ENCODE assay signal across 1 cellular context in the genomic region with DNA sequence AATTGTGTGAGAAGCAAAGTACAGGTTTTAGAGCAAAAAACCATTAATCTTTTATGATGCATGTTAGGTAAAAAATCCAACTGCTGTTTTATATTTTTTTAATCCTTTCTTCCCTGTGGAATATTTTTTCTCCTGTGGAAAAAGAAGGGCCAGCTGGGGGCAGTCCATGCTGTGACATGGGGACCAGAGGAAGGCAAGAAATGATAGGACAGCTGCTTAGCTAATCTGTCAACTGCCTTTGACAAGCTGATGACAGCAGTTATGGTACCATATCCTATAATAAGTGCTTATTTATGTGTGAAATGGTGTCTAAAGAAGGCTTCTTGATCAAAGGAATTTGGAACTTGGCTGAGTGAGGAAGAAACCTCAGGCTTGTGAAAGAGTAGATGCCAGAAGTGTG.
TF ChIP-seq lines count a peak whose summit lies in the region.

No MANE protein-coding gene starts in this region.

TF ChIP-seq in GM23338, 12 proteins besides CTCF, POLR2A, EP300 and RAD21 (continued from another document):
- TF ChIP-seq, protein P1, sequence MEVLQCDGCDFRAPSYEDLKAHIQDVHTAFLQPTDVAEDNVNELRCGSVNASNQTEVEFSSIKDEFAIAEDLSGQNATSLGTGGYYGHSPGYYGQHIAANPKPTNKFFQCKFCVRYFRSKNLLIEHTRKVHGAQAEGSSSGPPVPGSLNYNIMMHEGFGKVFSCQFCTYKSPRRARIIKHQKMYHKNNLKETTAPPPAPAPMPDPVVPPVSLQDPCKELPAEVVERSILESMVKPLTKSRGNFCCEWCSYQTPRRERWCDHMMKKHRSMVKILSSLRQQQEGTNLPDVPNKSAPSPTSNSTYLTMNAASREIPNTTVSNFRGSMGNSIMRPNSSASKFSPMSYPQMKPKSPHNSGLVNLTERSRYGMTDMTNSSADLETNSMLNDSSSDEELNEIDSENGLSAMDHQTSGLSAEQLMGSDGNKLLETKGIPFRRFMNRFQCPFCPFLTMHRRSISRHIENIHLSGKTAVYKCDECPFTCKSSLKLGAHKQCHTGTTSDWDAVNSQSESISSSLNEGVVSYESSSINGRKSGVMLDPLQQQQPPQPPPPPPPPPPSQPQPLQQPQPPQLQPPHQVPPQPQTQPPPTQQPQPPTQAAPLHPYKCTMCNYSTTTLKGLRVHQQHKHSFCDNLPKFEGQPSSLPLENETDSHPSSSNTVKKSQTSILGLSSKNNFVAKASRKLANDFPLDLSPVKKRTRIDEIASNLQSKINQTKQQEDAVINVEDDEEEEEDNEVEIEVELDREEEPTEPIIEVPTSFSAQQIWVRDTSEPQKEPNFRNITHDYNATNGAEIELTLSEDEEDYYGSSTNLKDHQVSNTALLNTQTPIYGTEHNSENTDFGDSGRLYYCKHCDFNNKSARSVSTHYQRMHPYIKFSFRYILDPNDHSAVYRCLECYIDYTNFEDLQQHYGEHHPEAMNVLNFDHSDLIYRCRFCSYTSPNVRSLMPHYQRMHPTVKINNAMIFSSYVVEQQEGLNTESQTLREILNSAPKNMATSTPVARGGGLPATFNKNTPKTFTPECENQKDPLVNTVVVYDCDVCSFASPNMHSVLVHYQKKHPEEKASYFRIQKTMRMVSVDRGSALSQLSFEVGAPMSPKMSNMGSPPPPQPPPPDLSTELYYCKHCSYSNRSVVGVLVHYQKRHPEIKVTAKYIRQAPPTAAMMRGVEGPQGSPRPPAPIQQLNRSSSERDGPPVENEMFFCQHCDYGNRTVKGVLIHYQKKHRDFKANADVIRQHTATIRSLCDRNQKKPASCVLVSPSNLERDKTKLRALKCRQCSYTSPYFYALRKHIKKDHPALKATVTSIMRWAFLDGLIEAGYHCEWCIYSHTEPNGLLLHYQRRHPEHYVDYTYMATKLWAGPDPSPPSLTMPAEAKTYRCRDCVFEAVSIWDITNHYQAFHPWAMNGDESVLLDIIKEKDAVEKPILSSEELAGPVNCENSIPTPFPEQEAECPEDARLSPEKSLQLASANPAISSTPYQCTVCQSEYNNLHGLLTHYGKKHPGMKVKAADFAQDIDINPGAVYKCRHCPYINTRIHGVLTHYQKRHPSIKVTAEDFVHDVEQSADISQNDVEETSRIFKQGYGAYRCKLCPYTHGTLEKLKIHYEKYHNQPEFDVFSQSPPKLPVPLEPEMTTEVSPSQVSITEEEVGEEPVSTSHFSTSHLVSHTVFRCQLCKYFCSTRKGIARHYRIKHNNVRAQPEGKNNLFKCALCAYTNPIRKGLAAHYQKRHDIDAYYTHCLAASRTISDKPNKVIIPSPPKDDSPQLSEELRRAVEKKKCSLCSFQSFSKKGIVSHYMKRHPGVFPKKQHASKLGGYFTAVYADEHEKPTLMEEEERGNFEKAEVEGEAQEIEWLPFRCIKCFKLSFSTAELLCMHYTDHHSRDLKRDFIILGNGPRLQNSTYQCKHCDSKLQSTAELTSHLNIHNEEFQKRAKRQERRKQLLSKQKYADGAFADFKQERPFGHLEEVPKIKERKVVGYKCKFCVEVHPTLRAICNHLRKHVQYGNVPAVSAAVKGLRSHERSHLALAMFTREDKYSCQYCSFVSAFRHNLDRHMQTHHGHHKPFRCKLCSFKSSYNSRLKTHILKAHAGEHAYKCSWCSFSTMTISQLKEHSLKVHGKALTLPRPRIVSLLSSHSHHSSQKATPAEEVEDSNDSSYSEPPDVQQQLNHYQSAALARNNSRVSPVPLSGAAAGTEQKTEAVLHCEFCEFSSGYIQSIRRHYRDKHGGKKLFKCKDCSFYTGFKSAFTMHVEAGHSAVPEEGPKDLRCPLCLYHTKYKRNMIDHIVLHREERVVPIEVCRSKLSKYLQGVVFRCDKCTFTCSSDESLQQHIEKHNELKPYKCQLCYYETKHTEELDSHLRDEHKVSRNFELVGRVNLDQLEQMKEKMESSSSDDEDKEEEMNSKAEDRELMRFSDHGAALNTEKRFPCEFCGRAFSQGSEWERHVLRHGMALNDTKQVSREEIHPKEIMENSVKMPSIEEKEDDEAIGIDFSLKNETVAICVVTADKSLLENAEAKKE (CRISPR knock-in tag; IDR thresholded peaks at IDR 0.05) = no peak
- TF ChIP-seq STAT1 (IDR thresholded peaks at IDR 0.05; ENCODE audit: unreplicated experiment) (no peak), ZNF331 (CRISPR knock-in tag; IDR thresholded peaks at IDR 0.05; ENCODE audit: low read depth) (no peak), CREB1 (CRISPR knock-in tag; IDR thresholded peaks at IDR 0.05; ENCODE audit: low read depth) (no peak), JUNB (IDR thresholded peaks at IDR 0.05; ENCODE audit: unreplicated experiment) (no peak)
TF ChIP-seq in GM23338: peak in this region for 0.
